In genomic region chr12:70364695-70365397, GRCh38 we compare ENCODE assay signal across 9 cellular contexts. TPM values are rescaled to one million over a fixed set of nuclear protein-coding genes. Genes with fewer than 3 reads are reported as not detected.
DNase-seq lines count a peak whose midpoint lies in the region; ATAC-seq, FAIRE-seq and TF ChIP-seq lines count a peak whose summit lies in the region.
"Had no signal": no experiment of that assay in that cellular context is flagged by ENCODE, and none has a peak within 500 bp of the region (broad histone marks: within the 10 kb centered on the region; RNA-seq: fewer than 3 reads in every experiment).

No MANE protein-coding gene starts in this region.

- H3K27me3 Mint-ChIP-seq in activated T-helper 2 cell treated with anti-CD3 and anti-CD28 coated beads, Interferon-gamma antibody, Interleukin-2, Interleukin-4, amounts not matched to agents 10 μg/mL and 5 μg/mL and 100 μg/mL, durations not matched to agents 14 hours and 24 hours and 36 hours (ENCODE audit: low read depth): peaks cover 33% of the 10 kb centered on the region

- H3K9ac ChIP-seq in kidney (ENCODE audit: low read length in 2 of 2): peak overlapping the region in 1 of 2 donors; percentile 30

- H3K27ac Mint-ChIP-seq in activated T-helper 2 cell treated with anti-CD3 and anti-CD28 coated beads, Interferon-gamma antibody, Interleukin-2, Interleukin-4, amounts not matched to agents 10 μg/mL and 5 μg/mL and 100 μg/mL, durations not matched to agents 14 hours and 24 hours and 36 hours: no peak overlapping the region

- no peak for TF ChIP-seq POLR2A in upper lobe of left lung (IDR thresholded peaks at IDR 0.05)

- H3K9me3 Mint-ChIP-seq in activated T-helper 2 cell treated with anti-CD3 and anti-CD28 coated beads, Interferon-gamma antibody, Interleukin-2, Interleukin-4, amounts not matched to agents 10 μg/mL and 5 μg/mL and 100 μg/mL, durations not matched to agents 14 hours and 24 hours and 36 hours: no peaks in the 10 kb centered on the region

- H3K27me3 ChIP-seq in cardiac muscle cell (peaks cover 16% of the 10 kb centered on the region), upper lobe of left lung (peaks cover 0 to 7% (median 0%) of the 10 kb centered on the region in 4 donors)

- H3K4me3 ChIP-seq in cardiac muscle cell: peak overlapping the region; percentile 58
- H3K4me3 ChIP-seq in kidney (ENCODE audit: low read length in 2 of 2): peak overlapping the region; percentile 61 to 67
- peak overlapping the region in 3 of 4 donors; percentile 74 to 88 (median 76) for H3K4me3 ChIP-seq in upper lobe of left lung

- H3K36me3 ChIP-seq in cardiac muscle cell (no peaks in the 10 kb centered on the region), kidney (ENCODE audit: control insufficient read depth in 1 of 2, insufficient read depth in 2 of 2, low read length in 2 of 2) (no peaks in the 10 kb centered on the region), upper lobe of left lung (no peaks in the 10 kb centered on the region)

- H3K4me3 Mint-ChIP-seq in activated T-helper 2 cell treated with anti-CD3 and anti-CD28 coated beads, Interferon-gamma antibody, Interleukin-2, Interleukin-4, amounts not matched to agents 10 μg/mL and 5 μg/mL and 100 μg/mL, durations not matched to agents 14 hours and 24 hours and 36 hours (ENCODE audit: low read depth): peak overlapping the region; percentile 58

- no peak for ATAC-seq in left cardiac atrium
- ATAC-seq in upper lobe of left lung (ENCODE audit: low FRiP score in 2 of 2): peak in 1 of 2 donors; percentile 4
- no peak for ATAC-seq in GM21381 (IDR thresholded peaks at IDR 0.05; ENCODE audit: unreplicated experiment)

- H3K4me1 Mint-ChIP-seq in activated T-helper 2 cell treated with anti-CD3 and anti-CD28 coated beads, Interferon-gamma antibody, Interleukin-2, Interleukin-4, amounts not matched to agents 10 μg/mL and 5 μg/mL and 100 μg/mL, durations not matched to agents 14 hours and 24 hours and 36 hours (ENCODE audit: low read depth): peaks cover 21% of the 10 kb centered on the region

- intact Hi-C loops in left cardiac atrium (cut with DNase I) (loop anchor here in 1 of 2 donors (5.0 kb wide), 1 partner anchor 212 kb away; no protein-coding TSS in a partner anchor), kidney (cut with DNase I) (no loop called here)
- intact Hi-C loops in activated T-helper 2 cell treated with anti-CD3 and anti-CD28 coated beads, Interferon-gamma antibody, Interleukin-2, Interleukin-4, amounts not matched to agents 10 μg/mL and 5 μg/mL and 100 μg/mL, durations not matched to agents 14 hours and 24 hours and 36 hours (cut with micrococcal nuclease): loop anchor here (10.0 kb wide), 2 partner anchors 630 to 1320 kb away; partner anchors contain the start of genes RAB3IP and TMEM19

- H3K4me1 ChIP-seq in cardiac muscle cell (ENCODE audit: low read depth) (peaks cover 19% of the 10 kb centered on the region), kidney (ENCODE audit: control insufficient read depth in 1 of 2, insufficient read depth in 1 of 2, low read depth in 1 of 2, low read length in 2 of 2) (peaks cover 0 to 7% of the 10 kb centered on the region in 2 donors), upper lobe of left lung (peaks cover 10 to 25% (median 12%) of the 10 kb centered on the region in 4 donors)

- H3K27ac ChIP-seq in cardiac muscle cell (no peak overlapping the region), kidney (ENCODE audit: low read depth in 2 of 2, low read length in 2 of 2) (no peak overlapping the region), upper lobe of left lung (no peak overlapping the region)

- H3K9me3 ChIP-seq in cardiac muscle cell (ENCODE audit: low read depth) (no peaks in the 10 kb centered on the region), kidney (ENCODE audit: control insufficient read depth in 1 of 2, low read length in 2 of 2) (no peaks in the 10 kb centered on the region), upper lobe of left lung (no peaks in the 10 kb centered on the region)

- peak in 1 of 2 donors; percentile 24 for DNase-seq in cardiac muscle cell (ENCODE audit: low read depth in 1 of 2, low spot score in 1 of 2)
- DNase-seq in left cardiac atrium: no peak
- no peak for DNase-seq in activated T-helper 2 cell treated with anti-CD3 and anti-CD28 coated beads, Interferon-gamma antibody, Interleukin-2, Interleukin-4, amounts not matched to agents 10 μg/mL and 5 μg/mL and 100 μg/mL, durations not matched to agents 14 hours and 24 hours and 36 hours (ENCODE audit: low spot score)
- DNase-seq in kidney: no peak
- no peak for DNase-seq in upper lobe of left lung
- DNase-seq in NCI-H2029 treated with DMSO at 0.1 percent for 48 hours (lab: John Stamatoyannopoulos, UW): no peak
- DNase-seq in NCI-H187 treated with DMSO at 0.1 percent for 48 hours (lab: John Stamatoyannopoulos, UW): no peak
- DNase-seq: NCI-H524 treated with DMSO at 0.1 percent for 48 hours had no signal

- FAIRE-seq in kidney (lab: Jason Lieb, UNC): no peak

- no peaks in the 10 kb centered on the region for H3K36me3 Mint-ChIP-seq in activated T-helper 2 cell treated with anti-CD3 and anti-CD28 coated beads, Interferon-gamma antibody, Interleukin-2, Interleukin-4, amounts not matched to agents 10 μg/mL and 5 μg/mL and 100 μg/mL, durations not matched to agents 14 hours and 24 hours and 36 hours (ENCODE audit: low read depth)

- TF ChIP-seq EP300 in upper lobe of left lung (IDR thresholded peaks at IDR 0.05): no peak

- TF ChIP-seq CTCF in cardiac muscle cell (IDR thresholded peaks at IDR 0.05; ENCODE audit: low read depth, low read length) (no peak), kidney (IDR thresholded peaks at IDR 0.05; ENCODE audit: borderline replicate concordance, extremely low read depth, insufficient read depth) (no peak), upper lobe of left lung (IDR thresholded peaks at IDR 0.05) (no peak)

- WGBS in upper lobe of left lung, 2 donors: 18 to 21% methylated on average over 14 to 16 of the region's 16 CpGs

RNA-seq across cellular contexts. Expression of gene KCNMB4, which starts 1.2 kb away (rescaled TPM):
- total RNA-seq in cardiac muscle cell: 20.5 and 22.4 TPM in 2 replicates
- 22.8 and 33.1 TPM in 2 replicates for polyA plus RNA-seq in cardiac muscle cell
- 1 to 10 TPM; 2.3 to 2.6 TPM for total RNA-seq in left cardiac atrium
- total RNA-seq in activated T-helper 2 cell treated with anti-CD3 and anti-CD28 coated beads, Interferon-gamma antibody, Interleukin-2, Interleukin-4, amounts not matched to agents 10 μg/mL and 5 μg/mL and 100 μg/mL, durations not matched to agents 14 hours and 24 hours and 36 hours: 0.37 and 0.55 TPM in 2 replicates
- total RNA-seq in kidney: 3.9 TPM
- 5.6 TPM for polyA plus RNA-seq in kidney (ENCODE audit: insufficient read depth, low read depth, low replicate concordance)
- 1 to 10 TPM; 3.1 to 7.8 (median 5.0) TPM for total RNA-seq in upper lobe of left lung
